In the genomic region with DNA sequence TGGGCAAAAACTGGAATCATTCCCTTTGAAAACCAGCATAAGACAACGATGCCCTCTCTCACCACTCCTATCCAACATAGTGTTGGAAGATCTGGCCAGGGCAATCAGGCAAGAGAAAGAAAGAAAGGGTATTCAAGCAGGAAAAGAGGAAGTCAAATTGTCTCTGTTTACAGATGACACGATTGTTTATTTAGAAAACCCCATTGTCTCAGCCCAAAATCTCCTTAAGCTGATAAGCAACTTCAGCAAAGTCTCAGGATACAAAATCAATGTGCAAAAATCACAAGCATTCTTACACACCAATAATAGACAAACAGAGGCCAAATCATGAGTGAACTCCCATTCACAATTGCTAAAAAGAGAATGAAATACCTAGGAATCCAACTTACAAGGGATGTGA, we compare ENCODE assay signal across 1 cellular context.
TF ChIP-seq lines count a peak whose summit lies in the region.

No MANE protein-coding gene starts in this region.

TF ChIP-seq in K562, 482 proteins besides CTCF, POLR2A, EP300 and RAD21 (continued from another document):
- peak; percentile 81 for TF ChIP-seq SPI1 (IDR thresholded peaks at IDR 0.05; ENCODE audit: borderline replicate concordance, low read depth, low read length)
- 0 out of 2 replicates have a peak, but pooled peaks have one; percentile 15 for TF ChIP-seq FOSL1 (tag; conservative IDR thresholded peaks at IDR 0.05)
- TF ChIP-seq FOXJ2 (tag; IDR thresholded peaks at IDR 0.05): 0 out of 2 replicates have a peak, but pooled peaks have one; percentile 31
- peak; percentile 58; the same call in 1 of the 2 replicates for TF ChIP-seq MTA1 (IDR thresholded peaks at IDR 0.05; ENCODE audit: borderline replicate concordance)
- TF ChIP-seq FOXA3 (CRISPR knock-in tag; conservative IDR thresholded peaks at IDR 0.05 in 1 of 2, IDR thresholded peaks at IDR 0.05 in 1 of 2): peak in 1 of 2 experiments; percentile 90; a peak in 2 of 4 replicates
- TF ChIP-seq SMARCE1 (IDR thresholded peaks at IDR 0.05): peak; percentile 94; the same call in 1 of the 2 replicates
- peak; percentile 54; the same call in 1 of the 2 replicates for TF ChIP-seq CTBP1 (IDR thresholded peaks at IDR 0.05; ENCODE audit: borderline replicate concordance)
- peak; percentile 72; the same call in 1 of the 2 replicates for TF ChIP-seq SMARCA4 (IDR thresholded peaks at IDR 0.05)
